2 cellular contexts compared by ENCODE assay signal in genomic region chr4:73964862-73965611, GRCh38.
A peak's percentile ranks its signal among the peaks of the same experiment; 100 is the strongest.
TF ChIP-seq lines count a peak whose summit lies in the region.

No MANE protein-coding gene starts in this region.

TF ChIP-seq in HEK293, 187 proteins besides CTCF, POLR2A, EP300 and RAD21 (continues in another document):
- TF ChIP-seq KLF8 (tag by site-specific recombination; IDR thresholded peaks at IDR 0.05): no peak
- peak; percentile 43 for TF ChIP-seq ZNF654 (tag by site-specific recombination; IDR thresholded peaks at IDR 0.05; ENCODE audit: low read depth)
- TF ChIP-seq PRDM4 (tag by site-specific recombination; IDR thresholded peaks at IDR 0.05): no peak
- TF ChIP-seq ZNF426 (tag by site-specific recombination; IDR thresholded peaks at IDR 0.05): no peak
- TF ChIP-seq ZNF548 (tag by site-specific recombination; IDR thresholded peaks at IDR 0.05): no peak
- TF ChIP-seq GLIS1 (tag by site-specific recombination; IDR thresholded peaks at IDR 0.05): no peak
- TF ChIP-seq SETDB1 (IDR thresholded peaks at IDR 0.05; ENCODE audit: insufficient read length, low read length): no peak
- no peak for TF ChIP-seq ZNF416 (tag by site-specific recombination; IDR thresholded peaks at IDR 0.05)
- TF ChIP-seq ZSCAN5A (tag by site-specific recombination; IDR thresholded peaks at IDR 0.05): no peak
- no peak for TF ChIP-seq PATZ1 (tag by site-specific recombination; IDR thresholded peaks at IDR 0.05)
- TF ChIP-seq ZNF398 (tag by site-specific recombination; IDR thresholded peaks at IDR 0.05): peak; percentile 48; the same call in 1 of the 2 replicates
- TF ChIP-seq ZNF169 (tag by site-specific recombination; IDR thresholded peaks at IDR 0.05): no peak
- no peak for TF ChIP-seq BCL11B (tag by site-specific recombination; IDR thresholded peaks at IDR 0.05; ENCODE audit: low read depth)
- TF ChIP-seq ZNF239 (tag by site-specific recombination; IDR thresholded peaks at IDR 0.05): no peak
- TF ChIP-seq ZNF404 (tag by site-specific recombination; IDR thresholded peaks at IDR 0.05): no peak
- TF ChIP-seq ZNF580 (tag by site-specific recombination; IDR thresholded peaks at IDR 0.05): no peak
- no peak for TF ChIP-seq ZNF645 (tag by site-specific recombination; IDR thresholded peaks at IDR 0.05)
- TF ChIP-seq ZNF394 (tag by site-specific recombination; IDR thresholded peaks at IDR 0.05; ENCODE audit: borderline replicate concordance): peak; percentile 62; the same call in 1 of the 2 replicates
- peak; percentile 55 for TF ChIP-seq SCRT2 (tag by site-specific recombination; IDR thresholded peaks at IDR 0.05)

TF ChIP-seq in GM12878, 131 proteins besides CTCF, POLR2A, EP300 and RAD21:
- TF ChIP-seq SP1 (IDR thresholded peaks at IDR 0.05; ENCODE audit: low read depth, low read length): no peak
- TF ChIP-seq GABPA (IDR thresholded peaks at IDR 0.05; ENCODE audit: low read depth): no peak
- TF ChIP-seq NBN (IDR thresholded peaks at IDR 0.05): no peak
- no peak for TF ChIP-seq CUX1 (IDR thresholded peaks at IDR 0.05; ENCODE audit: insufficient replicate concordance, low read depth, low read length)
- no peak for TF ChIP-seq NFXL1 (IDR thresholded peaks at IDR 0.05; ENCODE audit: borderline replicate concordance)
- no peak for TF ChIP-seq YY1 (IDR thresholded peaks at IDR 0.05; ENCODE audit: low read depth, low read length)
- TF ChIP-seq TARDBP (IDR thresholded peaks at IDR 0.05; ENCODE audit: borderline replicate concordance): no peak
- no peak for TF ChIP-seq ZBTB11 (CRISPR knock-in tag; IDR thresholded peaks at IDR 0.05)
- no peak for TF ChIP-seq NFIC (IDR thresholded peaks at IDR 0.05; ENCODE audit: low read depth, low read length)
- no peak for TF ChIP-seq TCF12 (IDR thresholded peaks at IDR 0.05; ENCODE audit: low read depth, low read length)
- TF ChIP-seq MAX (IDR thresholded peaks at IDR 0.05; ENCODE audit: low read depth, low read length): no peak
- no peak for TF ChIP-seq SREBF2 (IDR thresholded peaks at IDR 0.05; ENCODE audit: low read length)
- no peak for TF ChIP-seq SUPT20H (IDR thresholded peaks at IDR 0.05; ENCODE audit: borderline replicate concordance, control insufficient read depth, low read depth, low read length)
- no peak for TF ChIP-seq MTA3 (IDR thresholded peaks at IDR 0.05; ENCODE audit: borderline replicate concordance, low read length)
- TF ChIP-seq DPF2 (IDR thresholded peaks at IDR 0.05): no peak
- no peak for TF ChIP-seq POLR2AphosphoS2 (IDR thresholded peaks at IDR 0.05; ENCODE audit: low read depth, low read length)
- TF ChIP-seq TCF7 (IDR thresholded peaks at IDR 0.05; ENCODE audit: borderline replicate concordance): no peak
- TF ChIP-seq REST (IDR thresholded peaks at IDR 0.05; ENCODE audit: low read depth, low read length): no peak
- no peak for TF ChIP-seq TCF3 (IDR thresholded peaks at IDR 0.05; ENCODE audit: borderline replicate concordance, insufficient read depth, low read depth, low read length)
- TF ChIP-seq ZNF592 (IDR thresholded peaks at IDR 0.05): no peak
